ENCODE assay signal across 12 cellular contexts in genomic region chr5:100896054-100896453, GRCh38. TPM values are rescaled to one million over a fixed set of nuclear protein-coding genes. Genes with fewer than 3 reads are reported as not detected.
"Had no signal": no experiment of that assay in that cellular context is flagged by ENCODE, and none has a peak within 500 bp of the region (broad histone marks: within the 10 kb centered on the region; RNA-seq: fewer than 3 reads in every experiment).

No MANE protein-coding gene starts in this region.

- ATAC-seq: gastroesophageal sphincter, left lung had no signal

- DNase-seq: activated CD4-positive, alpha-beta T cell treated with anti-CD3 and anti-CD28 coated beads for 1 hour; colonic mucosa; effector CD4-positive, alpha-beta T cell; left lung; SHP77 treated with DMSO at 0.1 percent for 48 hours; sigmoid colon; substantia nigra; trophoblast cell had no signal

- H3K27me3 ChIP-seq: colonic mucosa, left lung had no signal

- H3K9me3 ChIP-seq: colonic mucosa, gastroesophageal sphincter, left lung, sigmoid colon had no signal

- H3K4me3 ChIP-seq: cardiac muscle cell, colonic mucosa, gastroesophageal sphincter, left lung, sigmoid colon had no signal

- H3K27ac ChIP-seq: cardiac muscle cell, colonic mucosa, epithelial cell of prostate, gastroesophageal sphincter, left lung, sigmoid colon had no signal

- H3K36me3 ChIP-seq: cardiac muscle cell, colonic mucosa, gastroesophageal sphincter, left lung, sigmoid colon had no signal

- H3K4me1 ChIP-seq: colonic mucosa had no signal

RNA-seq across cellular contexts. Expression of gene ST8SIA4, which starts 7.0 kb away (rescaled TPM):
- total RNA-seq: osteocyte had no signal
